Comparison of ENCODE assay signal across 2 cellular contexts in the genomic region with DNA sequence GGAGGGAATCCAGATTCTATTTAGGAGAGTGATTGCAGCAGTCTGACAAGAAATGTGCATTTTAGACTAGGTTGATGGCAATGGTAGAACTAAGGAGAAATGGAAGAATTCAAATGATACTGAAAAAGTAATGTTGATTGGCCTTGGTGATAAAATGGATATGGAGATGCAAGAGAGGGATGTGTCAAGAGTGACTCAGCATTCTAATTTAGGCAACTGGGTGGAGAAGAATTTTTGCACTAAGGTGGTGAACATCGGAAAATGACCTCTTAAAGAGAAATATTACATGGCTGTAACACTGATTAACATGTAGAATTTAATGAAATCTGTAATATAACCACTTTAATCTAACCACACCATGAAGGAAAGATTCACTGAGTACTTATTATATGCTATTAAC.
TF ChIP-seq lines count a peak whose summit lies in the region.

No MANE protein-coding gene starts in this region.

TF ChIP-seq in SK-N-SH treated with all-trans-retinoic acid at 6 μM for 48 hours, 23 proteins besides CTCF, POLR2A, EP300 and RAD21 (continued from another document):
- no peak for TF ChIP-seq ARNTL (CRISPR knock-in tag; IDR thresholded peaks at IDR 0.05; ENCODE audit: borderline replicate concordance, low read depth)
- no peak for TF ChIP-seq ZNF565 (CRISPR knock-in tag; conservative IDR thresholded peaks at IDR 0.05; ENCODE audit: low read depth)
- TF ChIP-seq ISL1 (CRISPR knock-in tag; IDR thresholded peaks at IDR 0.05) = no peak
- TF ChIP-seq ZNF70 (CRISPR knock-in tag; IDR thresholded peaks at IDR 0.05) = no peak
- TF ChIP-seq BACH2 (CRISPR knock-in tag; IDR thresholded peaks at IDR 0.05; ENCODE audit: borderline replicate concordance) = no peak
- TF ChIP-seq TCF4 (CRISPR knock-in tag; IDR thresholded peaks at IDR 0.05; ENCODE audit: borderline replicate concordance) = no peak
- no peak for TF ChIP-seq ZC3H10 (CRISPR knock-in tag; IDR thresholded peaks at IDR 0.05)
- TF ChIP-seq POU6F1 (CRISPR knock-in tag; IDR thresholded peaks at IDR 0.05; ENCODE audit: borderline replicate concordance, low read depth) = no peak

TF ChIP-seq in IMR-90, 13 proteins besides CTCF, POLR2A, EP300 and RAD21 (continued from another document):
- TF ChIP-seq MAFK (IDR thresholded peaks at IDR 0.05; ENCODE audit: low read depth, low read length) (peak; percentile 28; the same call in 1 of the 2 replicates), RCOR1 (IDR thresholded peaks at IDR 0.05; ENCODE audit: insufficient replicate concordance, low read length) (no peak), ELK1 (IDR thresholded peaks at IDR 0.05; ENCODE audit: borderline replicate concordance, low read depth, low read length) (no peak), RFX5 (IDR thresholded peaks at IDR 0.05; ENCODE audit: low read depth, low read length) (no peak)
